Comparison of ENCODE assay signal across 10 cellular contexts in genomic region chr19:8304841-8305621, GRCh38. TPM values are rescaled to one million over a fixed set of nuclear protein-coding genes. Genes with fewer than 3 reads are reported as not detected.
DNase-seq lines count a peak whose midpoint lies in the region; ATAC-seq, FAIRE-seq and TF ChIP-seq lines count a peak whose summit lies in the region.
"Had no signal": no experiment of that assay in that cellular context is flagged by ENCODE, and none has a peak within 500 bp of the region (broad histone marks: within the 10 kb centered on the region; RNA-seq: fewer than 3 reads in every experiment).

No MANE protein-coding gene starts in this region.

- no peak overlapping the region for H3K4me3 Mint-ChIP-seq in activated T-helper 17 cell treated with anti-CD3 and anti-CD28 coated beads, Interleukin-2, amount 50 U/mL, for 72 hours

- no peak for TF ChIP-seq CTCF in RWPE1 (conservative IDR thresholded peaks at IDR 0.05; ENCODE audit: low read depth)
- no peak for TF ChIP-seq CTCF in H1 (IDR thresholded peaks at IDR 0.05; ENCODE audit: control extremely low read depth in 1 of 3, insufficient read depth in 1 of 3, low read depth in 1 of 3, low read length in 3 of 3)
- TF ChIP-seq CTCF in sigmoid colon (IDR thresholded peaks at IDR 0.05), result no peak

- peaks cover 6% of the 10 kb centered on the region for H3K4me1 Mint-ChIP-seq in activated T-helper 17 cell treated with anti-CD3 and anti-CD28 coated beads, Interleukin-2, amount 50 U/mL, for 72 hours

- H3K4me2 ChIP-seq in H1 (ENCODE audit: insufficient read depth in 1 of 2, low read depth in 2 of 2, low read length in 2 of 2), result no peak overlapping the region; a peak in 1 of 4 replicates

- H2AFZ ChIP-seq in H1 (ENCODE audit: low read length), result no peak overlapping the region

- H3K27ac ChIP-seq in RWPE1 (peak overlapping the region; percentile 75), H1 (ENCODE audit: low read depth, low read length) (no peak overlapping the region), sigmoid colon (no peak overlapping the region)
- H3K27ac ChIP-seq: SK-N-MC had no signal

- H2AK5ac ChIP-seq in H1 (ENCODE audit: low read depth, low read length), result no peak overlapping the region; the same call in 1 of the 2 replicates

- intact Hi-C loops in sigmoid colon (cut with DNase I), result no loop called here

- H2BK5ac ChIP-seq in H1 (ENCODE audit: low read depth, low read length), result no peak overlapping the region

- H3K4me1 ChIP-seq in H1 (replicated peaks in 1 of 4; ENCODE audit: control insufficient read depth in 3 of 4, insufficient read depth in 4 of 4, low read length in 3 of 4), result peaks cover 0 to 15% (median 7%) of the 10 kb centered on the region in 4 experiments; a peak in 6 of 7 replicates
- peaks cover 0 to 30% (median 22%) of the 10 kb centered on the region in 4 donors for H3K4me1 ChIP-seq in sigmoid colon

- H3K36me3 ChIP-seq in H1 (ENCODE audit: control insufficient read depth in 2 of 4, insufficient read depth in 4 of 4, low read length in 3 of 4) (peaks cover 4 to 12% (median 6%) of the 10 kb centered on the region in 4 experiments; a peak in 5 of 8 replicates), sigmoid colon (peaks cover 0 to 14% (median 4%) of the 10 kb centered on the region in 4 donors)

- H3K9me3 Mint-ChIP-seq in activated T-helper 17 cell treated with anti-CD3 and anti-CD28 coated beads, Interleukin-2, amount 50 U/mL, for 72 hours, result no peaks in the 10 kb centered on the region

- H4K8ac ChIP-seq in H1 (ENCODE audit: extremely low read depth, insufficient read depth, low read length), result no peak overlapping the region; the same call in 1 of the 2 replicates

- no peak for TF ChIP-seq RAD21 in H1 (IDR thresholded peaks at IDR 0.05 in 1 of 2, conservative IDR thresholded peaks at IDR 0.05 in 1 of 2; ENCODE audit: low read depth in 2 of 2, low read length in 2 of 2)

- whole genome bisulfite sequencing in H1 (ENCODE audit: extremely low coverage in 1 of 2, insufficient coverage in 1 of 2, insufficient read length in 1 of 2, insufficient replicate concordance in 2 of 2, low coverage in 1 of 2, low lambda C conversion rate in 2 of 2, missing lambda C conversion rate in 1 of 2), 2 experiments, result 77% methylated on average over 31 of the region's 33 CpGs; no CpG with 5 or more reads in 1 of the 2 experiments
- WGBS in sigmoid colon, 2 donors, result 86% methylated on average over 33 of the region's 33 CpGs

- TF ChIP-seq EP300 in H1 (IDR thresholded peaks at IDR 0.05; ENCODE audit: borderline replicate concordance in 1 of 2, low read depth in 2 of 2, low read length in 2 of 2) (no peak), sigmoid colon (IDR thresholded peaks at IDR 0.05) (no peak)

- H4K20me1 ChIP-seq in H1 (replicated peaks in 1 of 2; ENCODE audit: control insufficient read depth in 1 of 2, insufficient read depth in 2 of 2, low read length in 2 of 2), result peaks cover 0 to 4% of the 10 kb centered on the region in 2 experiments

- H3K23me2 ChIP-seq in H1 (ENCODE audit: low read depth, low read length), result peaks cover 8% of the 10 kb centered on the region

- POLR2A ChIA-PET in RWPE1 (lab: Yijun Ruan, JAX; ENCODE audit: low non-redundant PET), result no interaction called here
- POLR2A ChIA-PET in H1 (lab: Charles Lee; ENCODE audit: partially characterized antibody), result interaction anchor here (1.0 to 25.3 kb wide), 5 partner anchors 24 to 362 kb away, joined by 3 to 583 read pairs (median 4); partner anchors contain the start of genes NDUFA7, RPS28 and TIMM44

- H3K36me3 Mint-ChIP-seq in activated T-helper 17 cell treated with anti-CD3 and anti-CD28 coated beads, Interleukin-2, amount 50 U/mL, for 72 hours (ENCODE audit: low read depth), result peaks cover 75% of the 10 kb centered on the region

- H3K9me3 ChIP-seq in H1 (ENCODE audit: insufficient read depth in 2 of 2, low read depth in 1 of 2, low read length in 1 of 2) (no peaks in the 10 kb centered on the region), sigmoid colon (no peaks in the 10 kb centered on the region)

- H3K27ac Mint-ChIP-seq in activated T-helper 17 cell treated with anti-CD3 and anti-CD28 coated beads, Interleukin-2, amount 50 U/mL, for 72 hours, result no peak overlapping the region

- H2BK15ac ChIP-seq in H1 (ENCODE audit: low read length), result peak overlapping the region; percentile 5; the same call in 1 of the 2 replicates

- H4K91ac ChIP-seq in H1 (replicated peaks; ENCODE audit: insufficient read length, low read length), result no peak overlapping the region

- peak; percentile 55 for FAIRE-seq in H1 (lab: Jason Lieb, UNC)

- H2BK120ac ChIP-seq in H1 (replicated peaks; ENCODE audit: low read depth, low read length), result no peak overlapping the region

- no peak overlapping the region for H3K14ac ChIP-seq in H1 (ENCODE audit: insufficient read length)

- H3K9ac ChIP-seq in H1 (replicated peaks in 1 of 4; ENCODE audit: extremely low read depth in 1 of 4, low read depth in 3 of 4, low read length in 3 of 4), result no peak overlapping the region

- H4K5ac ChIP-seq in H1 (ENCODE audit: insufficient read length, low read depth, low read length), result no peak overlapping the region

- ATAC-seq in GM18868 (IDR thresholded peaks at IDR 0.05; ENCODE audit: unreplicated experiment), result no peak
- ATAC-seq in activated T-helper 17 cell treated with anti-CD3 and anti-CD28 coated beads, Interleukin-2, amount 50 U/mL, for 72 hours (replicated peaks), result no peak

- no peak overlapping the region for H3K4ac ChIP-seq in H1 (replicated peaks; ENCODE audit: insufficient read length, low read depth, low read length)

- no peak overlapping the region for H3K23ac ChIP-seq in H1 (ENCODE audit: insufficient read length)

- CTCF ChIA-PET in RWPE1 (lab: Yijun Ruan, JAX), result interaction anchor here (0.6 kb wide), 3 partner anchors 29 to 43 kb away, joined by 3 read pairs; no protein-coding TSS in a partner anchor
- CTCF ChIA-PET in H1 (lab: Charles Lee; ENCODE audit: partially characterized antibody), result interaction anchor here (1.3 to 2.5 kb wide), 5 partner anchors 14 to 48 kb away, joined by 4 to 8 read pairs (median 4); no protein-coding TSS in a partner anchor

- no peaks in the 10 kb centered on the region for H3K27me3 ChIP-seq in H1 (replicated peaks in 1 of 4; ENCODE audit: control insufficient read depth in 3 of 4, extremely low read depth in 1 of 4, insufficient read depth in 3 of 4, low read length in 3 of 4)
- no peaks in the 10 kb centered on the region for H3K27me3 ChIP-seq in sigmoid colon

- H2BK12ac ChIP-seq in H1 (ENCODE audit: low read depth, low read length), result 0 out of 2 replicates have a peak overlapping the region, but pooled peaks have one; percentile 39

- no peak overlapping the region for H2BK20ac ChIP-seq in H1 (ENCODE audit: low read length)

- peaks cover 7% of the 10 kb centered on the region for H3K79me1 ChIP-seq in H1 (ENCODE audit: low read depth, low read length)

- H3K18ac ChIP-seq in H1 (ENCODE audit: extremely low read depth, low read length), result no peak overlapping the region; the same call in 1 of the 2 replicates

- no peaks in the 10 kb centered on the region for H3K27me3 Mint-ChIP-seq in activated T-helper 17 cell treated with anti-CD3 and anti-CD28 coated beads, Interleukin-2, amount 50 U/mL, for 72 hours

- peaks cover 0 to 7% of the 10 kb centered on the region in 2 experiments; a peak in 2 of 4 replicates for H3K79me2 ChIP-seq in H1 (ENCODE audit: control insufficient read depth in 1 of 2, insufficient read depth in 2 of 2, low read length in 2 of 2)

- peak; percentile 5 for DNase-seq in NCI-H748 (lab: John Stamatoyannopoulos, UW; ENCODE audit: unreplicated experiment)
- no peak for DNase-seq in NCI-H748 treated with DMSO at 0.1 percent for 48 hours (lab: John Stamatoyannopoulos, UW)
- no peak for DNase-seq in RWPE1 (ENCODE audit: low spot score)
- DNase-seq in H1 (ENCODE audit: low read depth in 1 of 2, low spot score in 2 of 2), result peak in 1 of 2 experiments; percentile 92
- peak; percentile 60 for DNase-seq in sigmoid colon
- no peak for DNase-seq in NCI-H69 (lab: John Stamatoyannopoulos, UW)
- DNase-seq: foreskin fibroblast had no signal

- H3K4me3 ChIP-seq in H1 (ENCODE audit: extremely low read depth in 1 of 4, insufficient read depth in 2 of 4, low read depth in 3 of 4, low read length in 4 of 4) (no peak overlapping the region), sigmoid colon (no peak overlapping the region)
- H3K4me3 ChIP-seq: SK-N-MC had no signal

- TF ChIP-seq POLR2A in H1 (IDR thresholded peaks at IDR 0.05; ENCODE audit: control extremely low read depth in 1 of 2, low read depth in 2 of 2, low read length in 2 of 2) (no peak), sigmoid colon (IDR thresholded peaks at IDR 0.05) (no peak)

- no peak overlapping the region for H3K56ac ChIP-seq in H1 (replicated peaks; ENCODE audit: insufficient read length, low read depth, low read length)

RNA-seq across cellular contexts. Expression of gene CD320, which starts 3.1 kb away (rescaled TPM):
- 80.4 and 82.6 TPM in 2 replicates for total RNA-seq in H1 (2021; fragmentation: NEBNext Ultra II Directional; extraction: Animal tissue kit (Norgen Biotek cat#: 25700))
- polyA plus RNA-seq in H1 (2011; rRNA removed), result 157 and 228 TPM in 2 replicates
- polyA plus RNA-seq in H1 (2011; cell fraction: cytosol; rRNA removed), result 149 TPM
- polyA plus RNA-seq in H1 (2011; cell fraction: nucleus; rRNA removed), result 105 TPM
- polyA plus RNA-seq in H1 (2012, experiment 1 of 2), result 36.7 to 80.9 TPM (median 78.1 TPM) in 4 replicates
- 73.8 TPM for polyA plus RNA-seq in H1 (2012, experiment 2 of 2)
- polyA plus RNA-seq in H1 (2013, experiment 1 of 2), result 99.0 TPM
- 110 TPM for polyA plus RNA-seq in H1 (2013, experiment 2 of 2)
- polyA minus RNA-seq in H1 (2011; rRNA and poly(A)+ RNA removed), result 15.3 and 18.8 TPM in 2 replicates
- polyA minus RNA-seq in H1 (2011; cell fraction: cytosol; rRNA and poly(A)+ RNA removed), result 36.3 TPM
- polyA minus RNA-seq in H1 (2011; cell fraction: nucleus; rRNA and poly(A)+ RNA removed), result 20.9 TPM
- 10 to 100 TPM; 22.5 to 39.6 (median 28.7) TPM for total RNA-seq in sigmoid colon
- 10 to 100 TPM; 10.2 to 72.6 (median 12.0) TPM for polyA plus RNA-seq in sigmoid colon
- 10 to 100 TPM; 49.0 to 87.8 TPM for total RNA-seq in activated T-helper 17 cell treated with anti-CD3 and anti-CD28 coated beads, Interleukin-2, amount 50 U/mL, for 72 hours

RNA-seq across cellular contexts. Expression of gene NDUFA7, which starts 16.1 kb away (rescaled TPM):
- total RNA-seq in H1 (2021; fragmentation: NEBNext Ultra II Directional; extraction: Animal tissue kit (Norgen Biotek cat#: 25700)), result 51.6 and 54.4 TPM in 2 replicates
- polyA plus RNA-seq in H1 (2011; rRNA removed) (285 and 286 TPM in 2 replicates), sigmoid colon (100 to 1,000 TPM; 115 to 146 (median 130) TPM)
- polyA plus RNA-seq in H1 (2011; cell fraction: cytosol; rRNA removed), result 150 TPM
- 125 TPM for polyA plus RNA-seq in H1 (2011; cell fraction: nucleus; rRNA removed)
- polyA plus RNA-seq in H1 (2012, experiment 1 of 2), result 45.6 to 157 TPM (median 126 TPM) in 4 replicates
- polyA plus RNA-seq in H1 (2012, experiment 2 of 2), result 286 TPM
- 226 TPM for polyA plus RNA-seq in H1 (2013, experiment 1 of 2)
- 203 TPM for polyA plus RNA-seq in H1 (2013, experiment 2 of 2)
- 35.2 and 49.9 TPM in 2 replicates for polyA minus RNA-seq in H1 (2011; rRNA and poly(A)+ RNA removed)
- polyA minus RNA-seq in H1 (2011; cell fraction: cytosol; rRNA and poly(A)+ RNA removed), result 66.9 TPM
- polyA minus RNA-seq in H1 (2011; cell fraction: nucleus; rRNA and poly(A)+ RNA removed), result 41.1 TPM
- total RNA-seq in sigmoid colon, result 10 to 100 TPM; 21.0 to 35.5 (median 27.5) TPM
- 10 to 100 TPM; 42.6 to 51.3 TPM for total RNA-seq in activated T-helper 17 cell treated with anti-CD3 and anti-CD28 coated beads, Interleukin-2, amount 50 U/mL, for 72 hours

RNA-seq across cellular contexts. Expression of gene RPS28, which starts 16.3 kb away (rescaled TPM):
- 1,699 and 1,856 TPM in 2 replicates for total RNA-seq in H1 (2021; fragmentation: NEBNext Ultra II Directional; extraction: Animal tissue kit (Norgen Biotek cat#: 25700))
- polyA plus RNA-seq in H1 (2011; rRNA removed) (1,241 and 1,463 TPM in 2 replicates), sigmoid colon (100 to 1,000 TPM; 574 to 938 (median 657) TPM)
- 911 TPM for polyA plus RNA-seq in H1 (2011; cell fraction: cytosol; rRNA removed)
- 1,496 TPM for polyA plus RNA-seq in H1 (2011; cell fraction: nucleus; rRNA removed)
- polyA plus RNA-seq in H1 (2012, experiment 1 of 2), result 1,932 to 3,464 TPM (median 2,952 TPM) in 4 replicates
- 2,064 TPM for polyA plus RNA-seq in H1 (2012, experiment 2 of 2)
- 2,031 TPM for polyA plus RNA-seq in H1 (2013, experiment 1 of 2)
- 2,005 TPM for polyA plus RNA-seq in H1 (2013, experiment 2 of 2)
- 138 and 228 TPM in 2 replicates for polyA minus RNA-seq in H1 (2011; rRNA and poly(A)+ RNA removed)
- polyA minus RNA-seq in H1 (2011; cell fraction: cytosol; rRNA and poly(A)+ RNA removed), result 374 TPM
- 152 TPM for polyA minus RNA-seq in H1 (2011; cell fraction: nucleus; rRNA and poly(A)+ RNA removed)
- total RNA-seq in sigmoid colon, result 100 to 1,000 TPM; 244 to 601 (median 414) TPM
- 1,000 to 10,000 TPM; 2,364 to 2,621 TPM for total RNA-seq in activated T-helper 17 cell treated with anti-CD3 and anti-CD28 coated beads, Interleukin-2, amount 50 U/mL, for 72 hours

RNA-seq across cellular contexts. Expression of gene KANK3, which starts 38.0 kb away (rescaled TPM):
- total RNA-seq in H1 (2021; fragmentation: NEBNext Ultra II Directional; extraction: Animal tissue kit (Norgen Biotek cat#: 25700)), result 2.3 and 2.5 TPM in 2 replicates
- polyA plus RNA-seq in H1 (2011; rRNA removed), result 4.2 and 5.7 TPM in 2 replicates
- polyA plus RNA-seq in H1 (2011; cell fraction: cytosol; rRNA removed), result 5.0 TPM
- 12.0 TPM for polyA plus RNA-seq in H1 (2011; cell fraction: nucleus; rRNA removed)
- polyA plus RNA-seq in H1 (2012, experiment 1 of 2), result 0.87 to 3.6 TPM (median 2.5 TPM) in 4 replicates
- polyA plus RNA-seq in H1 (2012, experiment 2 of 2), result 2.3 TPM
- polyA plus RNA-seq in H1 (2013, experiment 1 of 2), result 2.8 TPM
- 2.4 TPM for polyA plus RNA-seq in H1 (2013, experiment 2 of 2)
- 1.3 and 1.8 TPM in 2 replicates for polyA minus RNA-seq in H1 (2011; rRNA and poly(A)+ RNA removed)
- 1.8 TPM for polyA minus RNA-seq in H1 (2011; cell fraction: cytosol; rRNA and poly(A)+ RNA removed)
- 5.1 TPM for polyA minus RNA-seq in H1 (2011; cell fraction: nucleus; rRNA and poly(A)+ RNA removed)
- total RNA-seq in sigmoid colon, result 1 to 10 TPM; 6.5 to 8.9 (median 8.4) TPM
- 1 to 10 TPM in 2 of 3 donors, under 1 TPM in 1; 0.92 to 4.9 (median 3.6) TPM for polyA plus RNA-seq in sigmoid colon
- total RNA-seq in activated T-helper 17 cell treated with anti-CD3 and anti-CD28 coated beads, Interleukin-2, amount 50 U/mL, for 72 hours, result 1 to 10 TPM; 1.4 to 6.3 TPM

RNA-seq across cellular contexts. Expression of gene ANGPTL4, which starts 58.9 kb away (rescaled TPM):
- total RNA-seq in H1 (2021; fragmentation: NEBNext Ultra II Directional; extraction: Animal tissue kit (Norgen Biotek cat#: 25700)), result 1.8 and 2.3 TPM in 2 replicates
- 5.1 and 6.5 TPM in 2 replicates for polyA plus RNA-seq in H1 (2011; rRNA removed)
- polyA plus RNA-seq in H1 (2011; cell fraction: cytosol; rRNA removed), result 3.7 TPM
- polyA plus RNA-seq in H1 (2011; cell fraction: nucleus; rRNA removed), result 6.2 TPM
- 2.0 to 4.6 TPM (median 3.8 TPM) in 4 replicates for polyA plus RNA-seq in H1 (2012, experiment 1 of 2)
- 3.5 TPM for polyA plus RNA-seq in H1 (2012, experiment 2 of 2)
- 2.8 TPM for polyA plus RNA-seq in H1 (2013, experiment 1 of 2)
- polyA plus RNA-seq in H1 (2013, experiment 2 of 2), result 2.3 TPM
- 0.69 and 1.4 TPM in 2 replicates for polyA minus RNA-seq in H1 (2011; rRNA and poly(A)+ RNA removed)
- polyA minus RNA-seq in H1 (2011; cell fraction: cytosol; rRNA and poly(A)+ RNA removed), result 1.5 TPM
- 6.7 TPM for polyA minus RNA-seq in H1 (2011; cell fraction: nucleus; rRNA and poly(A)+ RNA removed)
- total RNA-seq in sigmoid colon, result 10 to 100 TPM in 3 of 4 donors, 1 to 10 TPM in 1; 7.1 to 31.6 (median 24.0) TPM
- polyA plus RNA-seq in sigmoid colon, result 10 to 100 TPM in 1 of 3 donors, 1 to 10 TPM in 2; 2.3 to 10.3 (median 2.4) TPM
- total RNA-seq in activated T-helper 17 cell treated with anti-CD3 and anti-CD28 coated beads, Interleukin-2, amount 50 U/mL, for 72 hours, result 100 to 1,000 TPM in 1 of 2 donors, 1 to 10 TPM in 1; 4.8 to 120 TPM

Comparison
In these comparisons a context has a peak if more than half of its experiments do, and no peak if none do; other contexts are left out.
1. DNase-seq: peak in NCI-H748 (single experiment) and sigmoid colon (single experiment); none in NCI-H748 treated with DMSO at 0.1 percent for 48 hours (single experiment), RWPE1 (single experiment) and NCI-H69 (single experiment).